ENCODE assay signal across 16 cellular contexts in the genomic region with DNA sequence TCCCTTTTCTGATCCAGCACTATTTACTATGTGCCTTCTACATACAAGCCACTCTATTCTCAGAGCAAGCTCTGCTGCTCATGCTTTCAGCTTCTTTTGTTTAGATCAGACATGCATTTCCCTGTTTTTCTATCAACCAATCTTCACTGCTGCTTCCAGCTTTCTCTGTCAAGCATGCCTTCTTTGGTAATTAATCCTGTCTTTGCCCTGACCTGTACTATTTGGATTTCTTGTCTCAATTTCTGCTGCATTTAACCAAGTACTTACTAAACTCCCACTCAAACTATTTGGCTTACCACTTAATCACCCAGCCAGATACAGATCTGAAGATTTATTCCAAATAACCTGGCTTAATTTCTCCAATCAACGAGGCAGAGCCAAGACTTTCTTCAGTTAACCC. TPM values are rescaled to one million over a fixed set of nuclear protein-coding genes. Genes with fewer than 3 reads are reported as not detected.
A peak's percentile ranks its signal among the peaks of the same experiment; 100 is the strongest.
DNase-seq lines count a peak whose midpoint lies in the region; ATAC-seq and TF ChIP-seq lines count a peak whose summit lies in the region.
"Had no signal": no experiment of that assay in that cellular context is flagged by ENCODE, and none has a peak within 500 bp of the region (broad histone marks: within the 10 kb centered on the region; RNA-seq: fewer than 3 reads in every experiment).

No MANE protein-coding gene starts in this region.

- H3K9ac ChIP-seq in HCT116 (ENCODE audit: low read length): peak overlapping the region; percentile 49
- H3K9ac ChIP-seq: BLaER1 had no signal

- CTCF ChIA-PET in HCT116 (lab: Charles Lee): no interaction called here

- BruUV-seq in HCT116 (replicated peaks; lab: Mats Ljungman, UMichigan): no TSS peak

- POLR2A ChIA-PET in HCT116 (lab: Charles Lee): interaction anchor here (0.6 to 1.4 kb wide), 2 partner anchors 41 to 404 kb away, joined by 3 read pairs; no protein-coding TSS in a partner anchor

- peak overlapping the region; percentile 4 to 22; a peak in 1 of 4 replicates for H3K4me3 ChIP-seq in HCT116 (replicated peaks in 1 of 2; ENCODE audit: low read depth in 1 of 2, low read length in 2 of 2)
- H3K4me3 ChIP-seq in ascending aorta: no peak overlapping the region
- H3K4me3 ChIP-seq in sigmoid colon: no peak overlapping the region
- H3K4me3 ChIP-seq: BLaER1, HAP-1, lung had no signal

- intact Hi-C loops in HCT116 (cut with micrococcal nuclease) (no loop called here), ascending aorta (cut with DNase I) (no loop called here), sigmoid colon (cut with DNase I) (loop anchor here (10.0 kb wide), 1 partner anchor 46 kb away; no protein-coding TSS in a partner anchor)

- H3K4me1 ChIP-seq in HCT116 (ENCODE audit: control insufficient read depth in 1 of 2, insufficient read depth in 2 of 2, low read length in 2 of 2) (peaks cover 21 to 32% of the 10 kb centered on the region in 2 experiments), ascending aorta (peaks cover 4 to 12% of the 10 kb centered on the region in 2 donors), foreskin keratinocyte (peaks cover 21% of the 10 kb centered on the region), sigmoid colon (peaks cover 0 to 33% (median 28%) of the 10 kb centered on the region in 4 donors)
- H3K4me1 ChIP-seq: BLaER1, HAP-1 had no signal

- peak overlapping the region; percentile 69 for H3K27ac ChIP-seq in HCT116 (ENCODE audit: low read depth, low read length)
- H3K27ac ChIP-seq in ascending aorta: peak overlapping the region; percentile 48 to 67
- peak overlapping the region; percentile 94 for H3K27ac ChIP-seq in foreskin keratinocyte
- peak overlapping the region; percentile 0 to 63 (median 50) for H3K27ac ChIP-seq in sigmoid colon
- H3K27ac ChIP-seq: BLaER1, neutrophil had no signal

- H3K9me2 ChIP-seq in HCT116 (ENCODE audit: insufficient read depth): no peaks in the 10 kb centered on the region

- TF ChIP-seq EP300 in sigmoid colon (IDR thresholded peaks at IDR 0.05): no peak

- no peak for ATAC-seq in HCT116
- ATAC-seq in foreskin keratinocyte: no peak

- peaks cover 54% of the 10 kb centered on the region for H3K79me2 ChIP-seq in HCT116 (ENCODE audit: insufficient read depth, low read length)

- H3K27me3 ChIP-seq in HCT116 (ENCODE audit: insufficient read depth, low read length): no peaks in the 10 kb centered on the region
- H3K27me3 ChIP-seq in ascending aorta: no peaks in the 10 kb centered on the region
- H3K27me3 ChIP-seq in foreskin keratinocyte: no peaks in the 10 kb centered on the region
- no peaks in the 10 kb centered on the region for H3K27me3 ChIP-seq in sigmoid colon
- H3K27me3 ChIP-seq: BLaER1 had no signal

- TF ChIP-seq POLR2A in HCT116 (IDR thresholded peaks at IDR 0.05; ENCODE audit: borderline replicate concordance, extremely low read depth, insufficient read depth, insufficient read length): no peak
- no peak for TF ChIP-seq POLR2A in sigmoid colon (IDR thresholded peaks at IDR 0.05)

- H3K4me2 ChIP-seq in HCT116 (ENCODE audit: low read length): peak overlapping the region; percentile 69
- H3K4me2 ChIP-seq: BLaER1 had no signal

- no peak for TF ChIP-seq RAD21 in HCT116 (IDR thresholded peaks at IDR 0.05; ENCODE audit: low read depth)

- H4K20me1 ChIP-seq in HCT116 (ENCODE audit: insufficient read depth): no peaks in the 10 kb centered on the region
- H4K20me1 ChIP-seq: BLaER1 had no signal

- DNase-seq in HCT116 (ENCODE audit: low read depth, low spot score) (no peak), ascending aorta (ENCODE audit: low spot score in 2 of 2) (no peak), foreskin keratinocyte (peak; percentile 41 to 64), sigmoid colon (no peak), SIG-M5 (lab: John Stamatoyannopoulos, UW) (no peak), NOMO-1 treated with dmso at 0.1 percent for 144 hours (lab: John Stamatoyannopoulos, UW; ENCODE audit: unreplicated experiment) (no peak), NCI-H2171 (lab: John Stamatoyannopoulos, UW) (no peak), GM20000 (ENCODE audit: low spot score) (no peak)
- DNase-seq: activated CD4-positive, alpha-beta T cell treated with anti-CD3 and anti-CD28 coated beads for 1 hour; NCI-H510A; OCI-M1; T-helper 1 cell had no signal

- TF ChIP-seq CTCF in HCT116 (IDR thresholded peaks at IDR 0.05 in 2 of 3, conservative IDR thresholded peaks at IDR 0.05 in 1 of 3; ENCODE audit: borderline replicate concordance in 1 of 3, insufficient read depth in 1 of 3, low read depth in 2 of 3, low read length in 2 of 3): no peak
- no peak for TF ChIP-seq CTCF in ascending aorta (IDR thresholded peaks at IDR 0.05)
- TF ChIP-seq CTCF in foreskin keratinocyte (conservative IDR thresholded peaks at IDR 0.05): no peak
- TF ChIP-seq CTCF in sigmoid colon (IDR thresholded peaks at IDR 0.05): no peak
- no peak for TF ChIP-seq CTCF in GM20000 (IDR thresholded peaks at IDR 0.05; ENCODE audit: extremely low read depth, missing control alignments)

- H3K9me3 ChIP-seq in HCT116 (ENCODE audit: control insufficient read depth in 1 of 2, insufficient read depth in 1 of 2, low read depth in 1 of 2, low read length in 2 of 2): no peaks in the 10 kb centered on the region
- H3K9me3 ChIP-seq in ascending aorta: no peaks in the 10 kb centered on the region
- H3K9me3 ChIP-seq in sigmoid colon: no peaks in the 10 kb centered on the region
- H3K9me3 ChIP-seq: BLaER1, HAP-1, neutrophil had no signal

- 6 to 38% methylated on average over 1 of the region's 1 CpG for WGBS in sigmoid colon, 2 donors

- H3K36me3 ChIP-seq in HCT116 (ENCODE audit: control insufficient read depth in 1 of 2, insufficient read depth in 2 of 2, low read length in 2 of 2): peaks cover 2 to 18% of the 10 kb centered on the region in 2 experiments; a peak in 2 of 4 replicates
- H3K36me3 ChIP-seq in ascending aorta: peaks cover 12 to 22% of the 10 kb centered on the region in 2 donors
- peaks cover 0 to 22% (median 0%) of the 10 kb centered on the region in 4 donors for H3K36me3 ChIP-seq in sigmoid colon
- H3K36me3 ChIP-seq: BLaER1, HAP-1, neutrophil had no signal

- RAD21 ChIA-PET in HCT116 (lab: Charles Lee; ENCODE audit: low non-redundant PET in 1 of 2, low total read pairs in 2 of 2, uncharacterized antibody in 2 of 2, unreplicated experiment in 2 of 2): no interaction called here

- no peak overlapping the region for H2AFZ ChIP-seq in HCT116 (ENCODE audit: low read depth, low read length, poor library complexity, severe bottlenecking)

TF ChIP-seq in HCT116, 20 proteins besides CTCF, POLR2A, EP300 and RAD21 (continues in another document):
- TF ChIP-seq FOSL1 (IDR thresholded peaks at IDR 0.05; ENCODE audit: low read depth) (no peak), SP1 (IDR thresholded peaks at IDR 0.05; ENCODE audit: low read depth) (no peak), ZFX (IDR thresholded peaks at IDR 0.05) (no peak), ZNF274 (IDR thresholded peaks at IDR 0.05; ENCODE audit: low read depth, low read length) (no peak), TCF7L2 (IDR thresholded peaks at IDR 0.05; ENCODE audit: borderline replicate concordance, extremely low read depth, insufficient read depth, insufficient read length) (no peak), POLR2AphosphoS5 (IDR thresholded peaks at IDR 0.05; ENCODE audit: low read depth, low read length) (no peak), CEBPB (IDR thresholded peaks at IDR 0.05; ENCODE audit: low read depth) (no peak), CBX3 (IDR thresholded peaks at IDR 0.05; ENCODE audit: low read depth) (no peak), EGR1 (IDR thresholded peaks at IDR 0.05; ENCODE audit: low read depth) (no peak), EZH2 (IDR thresholded peaks at IDR 0.05) (no peak), EZH2phosphoT487 (IDR thresholded peaks at IDR 0.05; ENCODE audit: borderline replicate concordance) (no peak)
- TF ChIP-seq, protein P1, sequence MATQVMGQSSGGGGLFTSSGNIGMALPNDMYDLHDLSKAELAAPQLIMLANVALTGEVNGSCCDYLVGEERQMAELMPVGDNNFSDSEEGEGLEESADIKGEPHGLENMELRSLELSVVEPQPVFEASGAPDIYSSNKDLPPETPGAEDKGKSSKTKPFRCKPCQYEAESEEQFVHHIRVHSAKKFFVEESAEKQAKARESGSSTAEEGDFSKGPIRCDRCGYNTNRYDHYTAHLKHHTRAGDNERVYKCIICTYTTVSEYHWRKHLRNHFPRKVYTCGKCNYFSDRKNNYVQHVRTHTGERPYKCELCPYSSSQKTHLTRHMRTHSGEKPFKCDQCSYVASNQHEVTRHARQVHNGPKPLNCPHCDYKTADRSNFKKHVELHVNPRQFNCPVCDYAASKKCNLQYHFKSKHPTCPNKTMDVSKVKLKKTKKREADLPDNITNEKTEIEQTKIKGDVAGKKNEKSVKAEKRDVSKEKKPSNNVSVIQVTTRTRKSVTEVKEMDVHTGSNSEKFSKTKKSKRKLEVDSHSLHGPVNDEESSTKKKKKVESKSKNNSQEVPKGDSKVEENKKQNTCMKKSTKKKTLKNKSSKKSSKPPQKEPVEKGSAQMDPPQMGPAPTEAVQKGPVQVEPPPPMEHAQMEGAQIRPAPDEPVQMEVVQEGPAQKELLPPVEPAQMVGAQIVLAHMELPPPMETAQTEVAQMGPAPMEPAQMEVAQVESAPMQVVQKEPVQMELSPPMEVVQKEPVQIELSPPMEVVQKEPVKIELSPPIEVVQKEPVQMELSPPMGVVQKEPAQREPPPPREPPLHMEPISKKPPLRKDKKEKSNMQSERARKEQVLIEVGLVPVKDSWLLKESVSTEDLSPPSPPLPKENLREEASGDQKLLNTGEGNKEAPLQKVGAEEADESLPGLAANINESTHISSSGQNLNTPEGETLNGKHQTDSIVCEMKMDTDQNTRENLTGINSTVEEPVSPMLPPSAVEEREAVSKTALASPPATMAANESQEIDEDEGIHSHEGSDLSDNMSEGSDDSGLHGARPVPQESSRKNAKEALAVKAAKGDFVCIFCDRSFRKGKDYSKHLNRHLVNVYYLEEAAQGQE (IDR thresholded peaks at IDR 0.05; ENCODE audit: low read depth): no peak
- TF ChIP-seq, protein P2, sequence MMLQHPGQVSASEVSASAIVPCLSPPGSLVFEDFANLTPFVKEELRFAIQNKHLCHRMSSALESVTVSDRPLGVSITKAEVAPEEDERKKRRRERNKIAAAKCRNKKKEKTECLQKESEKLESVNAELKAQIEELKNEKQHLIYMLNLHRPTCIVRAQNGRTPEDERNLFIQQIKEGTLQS (IDR thresholded peaks at IDR 0.05): no peak

RNA-seq across cellular contexts. Expression of gene OSMR, which starts 25.4 kb away (rescaled TPM):
- total RNA-seq in HCT116 (2021; ENCODE audit: unreplicated experiment) (46.0 TPM), ascending aorta (52.4 TPM), foreskin keratinocyte (28.0 and 31.5 TPM in 2 replicates), sigmoid colon (10 to 100 TPM; 18.5 to 65.3 (median 39.0) TPM)
- 34.3 and 37.5 TPM in 2 replicates for polyA plus RNA-seq in HCT116 (2012)
- polyA plus RNA-seq in foreskin keratinocyte (9.2 and 11.5 TPM in 2 replicates), sigmoid colon (10 to 100 TPM in 1 of 3 donors, 1 to 10 TPM in 1, under 1 TPM in 1; 0.60 to 12.4 (median 1.2) TPM)

Comparison
In these comparisons a context has a peak if more than half of its experiments do, and no peak if none do; other contexts are left out.
1. DNase-seq: peak in foreskin keratinocyte (2 of 2); none in HCT116 (single experiment), ascending aorta (0 of 2), sigmoid colon (single experiment), SIG-M5 (single experiment), NOMO-1 treated with dmso at 0.1 percent for 144 hours (single experiment), NCI-H2171 (single experiment) and GM20000 (single experiment).
2. H3K4me3 ChIP-seq: peak in HCT116 (2 of 2); none in ascending aorta (0 of 2) and sigmoid colon (0 of 4).
3. Peak in every context shown above with its lines, with median percentiles within 50 percentile points of each other: H3K27ac ChIP-seq.